Comparison of ENCODE assay signal across 1 cellular context in genomic region chr22:33803883-33804282, GRCh38.
TF ChIP-seq lines count a peak whose summit lies in the region.

No MANE protein-coding gene starts in this region.

TF ChIP-seq in IMR-90, 13 proteins besides CTCF, POLR2A, EP300 and RAD21:
- no peak for TF ChIP-seq ELK1 (IDR thresholded peaks at IDR 0.05; ENCODE audit: borderline replicate concordance, low read depth, low read length)
- TF ChIP-seq USF2 (IDR thresholded peaks at IDR 0.05; ENCODE audit: low read depth, low read length): no peak
- no peak for TF ChIP-seq BHLHE40 (IDR thresholded peaks at IDR 0.05; ENCODE audit: low read depth, low read length)
- no peak for TF ChIP-seq MXI1 (IDR thresholded peaks at IDR 0.05; ENCODE audit: borderline replicate concordance, low read depth, low read length)
- TF ChIP-seq MAFK (IDR thresholded peaks at IDR 0.05; ENCODE audit: low read depth, low read length): no peak
- no peak for TF ChIP-seq CEBPB (IDR thresholded peaks at IDR 0.05; ENCODE audit: low read depth, low read length)
- no peak for TF ChIP-seq RFX5 (IDR thresholded peaks at IDR 0.05; ENCODE audit: low read depth, low read length)
- TF ChIP-seq SMC3 (IDR thresholded peaks at IDR 0.05; ENCODE audit: low read depth, low read length): no peak
- TF ChIP-seq MAZ (IDR thresholded peaks at IDR 0.05; ENCODE audit: borderline replicate concordance, low read depth, low read length): no peak
- no peak for TF ChIP-seq CHD1 (IDR thresholded peaks at IDR 0.05; ENCODE audit: low read depth, low read length)
- no peak for TF ChIP-seq FOS (IDR thresholded peaks at IDR 0.05; ENCODE audit: low read depth, low read length)
- TF ChIP-seq NFE2L2 (IDR thresholded peaks at IDR 0.05; ENCODE audit: low read depth, low read length): no peak
- no peak for TF ChIP-seq RCOR1 (IDR thresholded peaks at IDR 0.05; ENCODE audit: insufficient replicate concordance, low read length)
TF ChIP-seq in IMR-90: peak in this region for 0.
